ENCODE assay signal across 1 cellular context in the genomic region with DNA sequence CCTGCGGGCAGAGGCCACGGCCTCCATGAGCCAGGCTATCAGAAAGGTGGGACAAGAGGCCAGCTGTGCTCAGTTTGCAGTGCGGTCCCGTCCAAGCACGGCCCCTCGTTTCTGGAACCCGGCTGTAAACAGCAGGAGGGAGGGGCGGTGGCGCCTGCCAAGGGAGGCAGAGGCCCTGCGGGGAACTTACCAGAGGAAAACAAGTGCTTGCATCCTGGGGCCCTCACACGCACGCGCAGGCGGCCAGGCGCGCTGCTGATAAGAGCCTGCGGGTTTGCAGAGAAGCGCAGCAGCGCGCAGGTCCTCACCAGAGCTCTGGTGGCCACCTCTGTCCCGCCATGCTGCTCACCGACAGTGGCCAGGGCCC.
TF ChIP-seq lines count a peak whose summit lies in the region.

No MANE protein-coding gene starts in this region.

TF ChIP-seq in H1, 55 proteins besides CTCF, POLR2A, EP300 and RAD21:
- TF ChIP-seq KDM1A (IDR thresholded peaks at IDR 0.05; ENCODE audit: borderline replicate concordance, low read length): no peak
- no peak for TF ChIP-seq SP4 (IDR thresholded peaks at IDR 0.05; ENCODE audit: low read length)
- no peak for TF ChIP-seq SP2 (IDR thresholded peaks at IDR 0.05; ENCODE audit: low read length)
- TF ChIP-seq GTF2F1 (IDR thresholded peaks at IDR 0.05; ENCODE audit: borderline replicate concordance, low read depth, low read length): no peak
- no peak for TF ChIP-seq GABPA (IDR thresholded peaks at IDR 0.05; ENCODE audit: borderline replicate concordance, insufficient read depth, low read length)
- TF ChIP-seq, protein P1, sequence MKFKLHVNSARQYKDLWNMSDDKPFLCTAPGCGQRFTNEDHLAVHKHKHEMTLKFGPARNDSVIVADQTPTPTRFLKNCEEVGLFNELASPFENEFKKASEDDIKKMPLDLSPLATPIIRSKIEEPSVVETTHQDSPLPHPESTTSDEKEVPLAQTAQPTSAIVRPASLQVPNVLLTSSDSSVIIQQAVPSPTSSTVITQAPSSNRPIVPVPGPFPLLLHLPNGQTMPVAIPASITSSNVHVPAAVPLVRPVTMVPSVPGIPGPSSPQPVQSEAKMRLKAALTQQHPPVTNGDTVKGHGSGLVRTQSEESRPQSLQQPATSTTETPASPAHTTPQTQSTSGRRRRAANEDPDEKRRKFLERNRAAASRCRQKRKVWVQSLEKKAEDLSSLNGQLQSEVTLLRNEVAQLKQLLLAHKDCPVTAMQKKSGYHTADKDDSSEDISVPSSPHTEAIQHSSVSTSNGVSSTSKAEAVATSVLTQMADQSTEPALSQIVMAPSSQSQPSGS (IDR thresholded peaks at IDR 0.05; ENCODE audit: low read length): no peak
- TF ChIP-seq RBBP5 (IDR thresholded peaks at IDR 0.05; ENCODE audit: borderline replicate concordance, low read depth, low read length): no peak
- TF ChIP-seq CBX8 (IDR thresholded peaks at IDR 0.05; ENCODE audit: borderline replicate concordance, low read depth, low read length): no peak
- no peak for TF ChIP-seq TBP (IDR thresholded peaks at IDR 0.05; ENCODE audit: low read depth, low read length)
- no peak for TF ChIP-seq BACH1 (IDR thresholded peaks at IDR 0.05; ENCODE audit: low read length)
- no peak for TF ChIP-seq NANOG (IDR thresholded peaks at IDR 0.05; ENCODE audit: insufficient read depth, low read depth, low read length, poor library complexity, severe bottlenecking)
- no peak for TF ChIP-seq TCF12 (IDR thresholded peaks at IDR 0.05; ENCODE audit: low read depth, low read length)
